In the genomic region with DNA sequence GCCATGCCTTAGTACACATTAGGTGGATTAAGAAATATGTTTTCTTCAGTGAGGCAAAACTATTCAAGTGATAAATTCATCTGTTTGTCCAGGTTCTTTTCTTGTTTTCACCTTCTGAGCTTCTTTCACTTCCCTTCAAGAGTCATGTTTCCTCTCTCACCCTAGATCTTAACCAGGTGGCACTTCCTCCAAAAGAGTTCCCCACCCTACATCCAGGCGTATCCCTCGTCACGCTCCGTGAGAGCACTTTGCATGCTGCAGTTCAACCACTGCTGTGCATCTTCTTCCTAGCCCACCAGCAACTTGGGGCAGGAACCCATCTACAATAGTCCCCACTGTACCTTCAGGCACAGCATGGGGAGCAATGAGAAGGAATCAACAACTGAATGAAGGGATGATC, we compare ENCODE assay signal across 11 cellular contexts. TPM values are rescaled to one million over a fixed set of nuclear protein-coding genes. Genes with fewer than 3 reads are reported as not detected.
DNase-seq lines count a peak whose midpoint lies in the region; ATAC-seq and TF ChIP-seq lines count a peak whose summit lies in the region.
"Had no signal": no experiment of that assay in that cellular context is flagged by ENCODE, and none has a peak within 500 bp of the region (broad histone marks: within the 10 kb centered on the region; RNA-seq: fewer than 3 reads in every experiment).

No MANE protein-coding gene starts in this region.

- H3K9me3 ChIP-seq in mucosa of descending colon = peaks cover 9% of the 10 kb centered on the region
- no peaks in the 10 kb centered on the region for H3K9me3 ChIP-seq in right lobe of liver
- H3K9me3 ChIP-seq: SJCRH30 had no signal

- intact Hi-C loops in mucosa of descending colon (cut with DNase I, micrococcal nuclease) (no loop called here), right lobe of liver (cut with DNase I) (no loop called here)

- H3K36me3 ChIP-seq in mucosa of descending colon (ENCODE audit: low read depth) (no peaks in the 10 kb centered on the region), right lobe of liver (no peaks in the 10 kb centered on the region)
- H3K36me3 ChIP-seq: SJCRH30 had no signal

- TF ChIP-seq CTCF in mucosa of descending colon (IDR thresholded peaks at IDR 0.05) (no peak), right lobe of liver (IDR thresholded peaks at IDR 0.05) (no peak)

- H3K4me1 ChIP-seq in mucosa of descending colon (ENCODE audit: low read depth) = no peaks in the 10 kb centered on the region
- no peaks in the 10 kb centered on the region for H3K4me1 ChIP-seq in right lobe of liver
- H3K4me1 ChIP-seq: SJCRH30 had no signal

- H3K27ac ChIP-seq in right lobe of liver = no peak overlapping the region
- H3K27ac ChIP-seq: SJCRH30 had no signal

- no peak for TF ChIP-seq POLR2A in right lobe of liver (IDR thresholded peaks at IDR 0.05)

- ATAC-seq in GM18907 (IDR thresholded peaks at IDR 0.05; ENCODE audit: unreplicated experiment) (peak; percentile 90), GM21717 (IDR thresholded peaks at IDR 0.05; ENCODE audit: unreplicated experiment) (peak; percentile 89), HG03196 (IDR thresholded peaks at IDR 0.05; ENCODE audit: unreplicated experiment) (peak; percentile 82), mucosa of descending colon (peak; percentile 60), right lobe of liver (no peak)

- 79% methylated on average over 4 of the region's 4 CpGs for WGBS in right lobe of liver (ENCODE audit: insufficient coverage, low coverage, low lambda C conversion rate, missing lambda C conversion rate)

- H3K4me3 ChIP-seq in mucosa of descending colon = no peak overlapping the region
- H3K4me3 ChIP-seq in right lobe of liver = no peak overlapping the region
- H3K4me3 ChIP-seq: SJCRH30 had no signal

- DNase-seq in mucosa of descending colon = peak in 1 of 3 donors; percentile 64
- DNase-seq in NCI-H2107 treated with DMSO at 0.1 percent for 48 hours (lab: John Stamatoyannopoulos, UW; ENCODE audit: unreplicated experiment) = no peak
- DNase-seq in right lobe of liver = no peak
- no peak for DNase-seq in NCI-H187 (lab: John Stamatoyannopoulos, UW)
- DNase-seq in H4 (ENCODE audit: low spot score) = no peak
- DNase-seq: activated CD8-positive, alpha-beta memory T cell treated with anti-CD3 and anti-CD28 coated beads for 24 hours; DND-41; SJCRH30 had no signal

- H3K27me3 ChIP-seq in right lobe of liver = no peaks in the 10 kb centered on the region
- H3K27me3 ChIP-seq: SJCRH30 had no signal

RNA-seq across cellular contexts. Expression of a gene that starts 28.9 kb away (rescaled TPM):
- 10 to 100 TPM; 15.7 to 23.9 (median 16.6) TPM for total RNA-seq in mucosa of descending colon
- total RNA-seq in right lobe of liver = 10 to 100 TPM in 1 of 6 experiments, 1 to 10 TPM in 5; 2.2 to 13.0 (median 3.7) TPM
- 8.3 and 20.4 TPM in 2 replicates for total RNA-seq in H4 (2014; rRNA removed; shearing (Covaris generic))

RNA-seq across cellular contexts. Expression of a gene that starts 29.3 kb away (rescaled TPM):
- total RNA-seq in mucosa of descending colon = 1 to 10 TPM in 1 of 3 donors, under 1 TPM in 2; 0.63 to 1.0 (median 0.70) TPM
- under 1 TPM in 5 of 6 experiments, not detected in 1; 0.06 to 0.39 (median 0.13) TPM for total RNA-seq in right lobe of liver
- 0.04 and 0.43 TPM in 2 replicates for total RNA-seq in H4 (2014; rRNA removed; shearing (Covaris generic))

Comparison
In these comparisons a context has a peak if more than half of its experiments do, and no peak if none do; other contexts are left out.
1. ATAC-seq: peak in GM18907 (single experiment), GM21717 (single experiment), HG03196 (single experiment) and mucosa of descending colon (single experiment); none in right lobe of liver (0 of 4).